ENCODE assay signal across 19 cellular contexts in the genomic region with DNA sequence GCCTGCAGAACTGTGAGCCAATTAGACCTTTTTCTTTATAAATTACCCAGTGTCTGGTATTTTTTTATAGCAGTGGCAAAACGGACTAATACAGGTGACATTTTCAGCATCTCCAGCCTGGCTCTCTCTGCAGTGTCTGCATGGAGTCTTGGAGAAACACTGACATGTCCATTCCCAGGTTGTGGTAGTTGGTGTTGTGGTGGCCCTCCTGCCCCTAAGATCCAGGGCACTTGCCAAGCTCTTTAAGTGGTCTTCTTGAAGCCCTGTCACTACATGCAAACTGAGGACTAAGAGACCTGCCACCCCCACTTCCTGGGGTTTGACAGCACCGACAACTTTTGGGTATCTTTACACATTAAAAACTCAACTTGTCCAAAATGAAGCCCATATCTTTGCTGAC.
DNase-seq lines count a peak whose midpoint lies in the region; TF ChIP-seq lines count a peak whose summit lies in the region.
"Had no signal": no experiment of that assay in that cellular context is flagged by ENCODE, and none has a peak within 500 bp of the region (broad histone marks: within the 10 kb centered on the region; RNA-seq: fewer than 3 reads in every experiment).

No MANE protein-coding gene starts in this region.

- no peak for TF ChIP-seq EP300 in stomach (IDR thresholded peaks at IDR 0.05)

- DNase-seq in colonic mucosa = peak; percentile 6
- DNase-seq in coronary artery (ENCODE audit: low spot score) = peak; percentile 21
- DNase-seq in mesenteric fat pad (ENCODE audit: low spot score) = peak; percentile 57
- peak; percentile 22 for DNase-seq in stomach
- DNase-seq in RWPE1 (ENCODE audit: low spot score) = no peak
- DNase-seq in HK-2 (ENCODE audit: unreplicated experiment) = no peak
- DNase-seq in NCI-H1436 (lab: John Stamatoyannopoulos, UW) = no peak
- DNase-seq: ACHN; BE2C; C1 segment of cervical spinal cord; CD4-positive, CD25-positive, alpha-beta regulatory T cell; CD8-positive, alpha-beta memory T cell; COR-L47; DMS 273 treated with DMSO at 0.1 percent for 48 hours; DMS53; DND-41; EL; H9 had no signal

- no peak for TF ChIP-seq POLR2A in stomach (IDR thresholded peaks at IDR 0.05)

- H3K9me3 ChIP-seq in colonic mucosa (no peaks in the 10 kb centered on the region), stomach (peaks cover 0 to 11% (median 7%) of the 10 kb centered on the region in 4 donors)
- H3K9me3 ChIP-seq: BE2C had no signal

- H3K9ac ChIP-seq in colonic mucosa (ENCODE audit: low read depth in 2 of 2, low read length in 2 of 2) = no peak overlapping the region

- H3K36me3 ChIP-seq in colonic mucosa (no peaks in the 10 kb centered on the region), stomach (no peaks in the 10 kb centered on the region)
- H3K36me3 ChIP-seq: BE2C had no signal

- TF ChIP-seq CTCF in colonic mucosa (IDR thresholded peaks at IDR 0.05) (no peak), coronary artery (IDR thresholded peaks at IDR 0.05) (no peak), stomach (IDR thresholded peaks at IDR 0.05) (no peak), RWPE1 (conservative IDR thresholded peaks at IDR 0.05; ENCODE audit: low read depth) (no peak)

- H3K27ac ChIP-seq in colonic mucosa = no peak overlapping the region
- no peak overlapping the region for H3K27ac ChIP-seq in coronary artery
- no peak overlapping the region for H3K27ac ChIP-seq in stomach
- no peak overlapping the region for H3K27ac ChIP-seq in RWPE1

- H3K27me3 ChIP-seq in colonic mucosa = no peaks in the 10 kb centered on the region
- peaks cover 0 to 9% (median 0%) of the 10 kb centered on the region in 3 donors for H3K27me3 ChIP-seq in stomach
- H3K27me3 ChIP-seq: BE2C had no signal

- intact Hi-C loops in colonic mucosa (cut with DNase I) (no loop called here), stomach (cut with DNase I; ENCODE audit: low total_unique reads) (no loop called here)

- CTCF ChIA-PET in RWPE1 (lab: Yijun Ruan, JAX) = interaction anchor here (0.6 kb wide), 1 partner anchor 334 kb away, joined by 3 read pairs; no protein-coding TSS in a partner anchor

- no peaks in the 10 kb centered on the region for H3K4me1 ChIP-seq in colonic mucosa
- no peaks in the 10 kb centered on the region for H3K4me1 ChIP-seq in stomach
- H3K4me1 ChIP-seq: BE2C had no signal

- POLR2A ChIA-PET in RWPE1 (lab: Yijun Ruan, JAX; ENCODE audit: low non-redundant PET) = no interaction called here

- 67 to 76% (median 73%) methylated on average over 2 of the region's 2 CpGs for WGBS in stomach, 5 donors

- H3K4me3 ChIP-seq in colonic mucosa (no peak overlapping the region), coronary artery (no peak overlapping the region), stomach (no peak overlapping the region)
- H3K4me3 ChIP-seq: GM12878 had no signal

Comparison
In these comparisons a context has a peak if more than half of its experiments do, and no peak if none do; other contexts are left out.
1. DNase-seq: peak in colonic mucosa (single experiment), coronary artery (single experiment), mesenteric fat pad (single experiment) and stomach (single experiment); none in RWPE1 (single experiment), HK-2 (single experiment) and NCI-H1436 (single experiment).